Comparison of ENCODE assay signal across 14 cellular contexts in genomic region chr18:49177812-49178211, GRCh38.
DNase-seq lines count a peak whose midpoint lies in the region; ATAC-seq and TF ChIP-seq lines count a peak whose summit lies in the region.
"Had no signal": no experiment of that assay in that cellular context is flagged by ENCODE, and none has a peak within 500 bp of the region (broad histone marks: within the 10 kb centered on the region; RNA-seq: fewer than 3 reads in every experiment).

No MANE protein-coding gene starts in this region.

- CTCF ChIA-PET in AG04449 (lab: Yijun Ruan, JAX): interaction anchor here (0.6 to 2.8 kb wide), 3 partner anchors 13 to 155 kb away, joined by 3 to 18 read pairs (median 3); no protein-coding TSS in a partner anchor

- DNase-seq in AG04449 (ENCODE audit: low read depth, low spot score) (peak; percentile 36), H4 (ENCODE audit: low spot score) (peak; percentile 48), fibroblast of villous mesenchyme (ENCODE audit: low read depth) (peak; percentile 78), DMS 273 treated with DMSO at 0.1 percent for 48 hours (lab: John Stamatoyannopoulos, UW) (no peak), activated gamma-delta T cell (lab: John Stamatoyannopoulos, UW) (no peak)
- no peak for DNase-seq in T-helper 2 cell treated with Interferon-gamma antibody and Interleukin-4, amounts not matched to agents 5 μg/mL and 100 μg/mL, for 36 hours (ENCODE audit: low spot score)
- DNase-seq: gastrocnemius medialis, H7, mucosa of descending colon, NCI-H524 treated with DMSO at 0.1 percent for 48 hours, testis, WERI-Rb-1 had no signal

- POLR2A ChIA-PET in AG04449 (lab: Yijun Ruan, JAX): no interaction called here

- H3K27ac Mint-ChIP-seq in T-helper 2 cell treated with Interferon-gamma antibody and Interleukin-4, amounts not matched to agents 5 μg/mL and 100 μg/mL, for 36 hours: peak overlapping the region; percentile 1

- peaks cover 11% of the 10 kb centered on the region for H3K27me3 Mint-ChIP-seq in T-helper 2 cell treated with Interferon-gamma antibody and Interleukin-4, amounts not matched to agents 5 μg/mL and 100 μg/mL, for 36 hours (ENCODE audit: low read depth)

- H3K9me3 Mint-ChIP-seq in T-helper 2 cell treated with Interferon-gamma antibody and Interleukin-4, amounts not matched to agents 5 μg/mL and 100 μg/mL, for 36 hours: no peaks in the 10 kb centered on the region

- H3K4me3 ChIP-seq in AG04449 (ENCODE audit: low read depth, low read length): no peak overlapping the region
- no peak overlapping the region for H3K4me3 ChIP-seq in fibroblast of villous mesenchyme (ENCODE audit: low read depth, low read length)
- H3K4me3 ChIP-seq: gastrocnemius medialis, mucosa of descending colon, testis had no signal

- peak overlapping the region; percentile 53 for H3K4me3 Mint-ChIP-seq in T-helper 2 cell treated with Interferon-gamma antibody and Interleukin-4, amounts not matched to agents 5 μg/mL and 100 μg/mL, for 36 hours

- peaks cover 27% of the 10 kb centered on the region for H3K4me1 Mint-ChIP-seq in T-helper 2 cell treated with Interferon-gamma antibody and Interleukin-4, amounts not matched to agents 5 μg/mL and 100 μg/mL, for 36 hours (ENCODE audit: low read depth)

- ATAC-seq in HG03460 (IDR thresholded peaks at IDR 0.05; ENCODE audit: unreplicated experiment) (no peak), HG03521 (IDR thresholded peaks at IDR 0.05; ENCODE audit: unreplicated experiment) (no peak)
- ATAC-seq: gastrocnemius medialis, mucosa of descending colon had no signal

- no peak for TF ChIP-seq CTCF in AG04449 (IDR thresholded peaks at IDR 0.05; ENCODE audit: insufficient read depth, low read length, missing control alignments)
- no peak for TF ChIP-seq CTCF in fibroblast of villous mesenchyme (IDR thresholded peaks at IDR 0.05; ENCODE audit: insufficient read depth, low read depth, low read length)

- H3K36me3 Mint-ChIP-seq in T-helper 2 cell treated with Interferon-gamma antibody and Interleukin-4, amounts not matched to agents 5 μg/mL and 100 μg/mL, for 36 hours (ENCODE audit: low read depth): peaks cover 2% of the 10 kb centered on the region

Comparison
In these comparisons a context has a peak if more than half of its experiments do, and no peak if none do; other contexts are left out.
1. DNase-seq: peak in AG04449 (single experiment), H4 (single experiment) and fibroblast of villous mesenchyme (single experiment); none in T-helper 2 cell treated with Interferon-gamma antibody and Interleukin-4, amounts not matched to agents 5 μg/mL and 100 μg/mL, for 36 hours (single experiment), DMS 273 treated with DMSO at 0.1 percent for 48 hours (single experiment) and activated gamma-delta T cell (single experiment).